Comparison of ENCODE assay signal across 1 cellular context in the genomic region with DNA sequence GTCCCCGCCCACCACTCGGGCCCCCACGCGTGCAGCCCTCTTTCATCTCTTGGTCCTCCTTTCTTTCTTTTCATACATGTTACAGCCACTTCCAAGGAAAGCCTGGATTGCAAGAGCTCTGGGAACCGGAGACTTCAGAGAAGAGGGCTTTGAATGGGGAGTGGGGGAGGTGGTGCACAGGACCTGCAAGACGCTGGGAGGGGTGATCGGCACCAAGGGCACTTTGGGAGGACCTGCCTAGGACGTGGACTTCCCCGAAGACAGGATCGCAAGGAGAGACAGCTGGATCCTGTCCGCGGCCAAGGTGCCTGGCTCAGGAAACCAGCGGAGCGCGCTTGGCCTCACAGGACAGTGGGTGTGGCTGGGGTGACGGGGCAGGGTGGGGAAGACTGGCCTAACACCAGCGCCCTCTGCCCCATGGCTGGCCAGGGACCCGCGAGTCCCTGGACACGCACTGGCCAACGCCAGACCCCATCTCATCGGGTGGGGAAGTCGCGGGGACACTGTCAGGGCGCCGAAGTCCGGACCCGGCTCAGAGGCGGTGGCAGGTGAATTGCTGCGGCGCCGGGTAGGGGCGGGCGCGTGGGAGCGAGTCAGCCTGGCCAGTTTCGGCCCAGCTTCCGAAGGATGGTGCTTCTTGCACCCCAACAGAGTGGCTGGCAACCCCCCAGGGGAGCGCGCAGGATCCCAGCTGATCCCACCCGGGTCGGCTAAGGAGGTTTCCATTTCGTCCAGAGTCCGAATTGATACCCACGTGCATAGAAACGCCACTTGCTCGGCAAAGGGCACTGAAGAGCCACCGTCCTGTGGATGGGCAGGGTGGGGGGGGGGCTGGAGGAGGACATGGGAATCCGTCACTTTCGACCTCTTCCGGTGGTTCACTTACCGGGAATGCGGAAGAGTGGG.
TF ChIP-seq lines count a peak whose summit lies in the region.

No MANE protein-coding gene starts in this region.

TF ChIP-seq in WTC11, 78 proteins besides CTCF, POLR2A, EP300 and RAD21 (continued from another document):
- TF ChIP-seq, protein P1, sequence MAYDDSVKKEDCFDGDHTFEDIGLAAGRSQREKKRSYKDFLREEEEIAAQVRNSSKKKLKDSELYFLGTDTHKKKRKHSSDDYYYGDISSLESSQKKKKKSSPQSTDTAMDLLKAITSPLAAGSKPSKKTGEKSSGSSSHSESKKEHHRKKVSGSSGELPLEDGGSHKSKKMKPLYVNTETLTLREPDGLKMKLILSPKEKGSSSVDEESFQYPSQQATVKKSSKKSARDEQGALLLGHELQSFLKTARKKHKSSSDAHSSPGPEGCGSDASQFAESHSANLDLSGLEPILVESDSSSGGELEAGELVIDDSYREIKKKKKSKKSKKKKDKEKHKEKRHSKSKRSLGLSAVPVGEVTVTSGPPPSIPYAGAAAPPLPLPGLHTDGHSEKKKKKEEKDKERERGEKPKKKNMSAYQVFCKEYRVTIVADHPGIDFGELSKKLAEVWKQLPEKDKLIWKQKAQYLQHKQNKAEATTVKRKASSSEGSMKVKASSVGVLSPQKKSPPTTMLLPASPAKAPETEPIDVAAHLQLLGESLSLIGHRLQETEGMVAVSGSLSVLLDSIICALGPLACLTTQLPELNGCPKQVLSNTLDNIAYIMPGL (CRISPR knock-in tag; IDR thresholded peaks at IDR 0.05): no peak
- no peak for TF ChIP-seq CREM (CRISPR knock-in tag; IDR thresholded peaks at IDR 0.05)
- TF ChIP-seq SMAD4 (CRISPR knock-in tag; IDR thresholded peaks at IDR 0.05): no peak
- TF ChIP-seq ZNF232 (CRISPR knock-in tag; IDR thresholded peaks at IDR 0.05): no peak
- no peak for TF ChIP-seq FOXP1 (CRISPR knock-in tag; IDR thresholded peaks at IDR 0.05; ENCODE audit: borderline replicate concordance)
